11 cellular contexts compared by ENCODE assay signal in genomic region chr13:85497652-85498051, GRCh38.
DNase-seq lines count a peak whose midpoint lies in the region; ATAC-seq and TF ChIP-seq lines count a peak whose summit lies in the region.
"Had no signal": no experiment of that assay in that cellular context is flagged by ENCODE, and none has a peak within 500 bp of the region (broad histone marks: within the 10 kb centered on the region; RNA-seq: fewer than 3 reads in every experiment).

No MANE protein-coding gene starts in this region.

- H3K27me3 ChIP-seq in GM23248 (replicated peaks; ENCODE audit: insufficient read depth) (no peaks in the 10 kb centered on the region), SJSA1 (replicated peaks) (no peaks in the 10 kb centered on the region), smooth muscle cell (ENCODE audit: low read depth) (no peaks in the 10 kb centered on the region), neuronal stem cell (ENCODE audit: control insufficient read depth in 3 of 3, insufficient read depth in 3 of 3, low read depth in 1 of 3, low read length in 3 of 3) (no peaks in the 10 kb centered on the region)

- H3K4me3 ChIP-seq in GM23248 (no peak overlapping the region), SJSA1 (no peak overlapping the region), smooth muscle cell (no peak overlapping the region), neuronal stem cell (ENCODE audit: low read length in 2 of 2) (no peak overlapping the region)

- ATAC-seq in activated naive CD8-positive, alpha-beta T cell treated with anti-CD3 and anti-CD28 coated beads, Interleukin-2, amount 50 U/mL, for 24 hours, result no peak
- no peak for ATAC-seq in Right ventricle myocardium inferior

- no peak overlapping the region for H2BK12ac ChIP-seq in neuronal stem cell (ENCODE audit: low read length)

- in situ Hi-C loops in GM23248 (cut with MboI), result no loop called here

- H3K79me2 ChIP-seq in GM23248 (ENCODE audit: insufficient read depth) (no peaks in the 10 kb centered on the region), smooth muscle cell (ENCODE audit: low read depth) (no peaks in the 10 kb centered on the region)

- H3F3A ChIP-seq in GM23248 (ENCODE audit: insufficient read depth) (no peaks in the 10 kb centered on the region), smooth muscle cell (ENCODE audit: low read depth) (no peaks in the 10 kb centered on the region)

- H3K9me3 Mint-ChIP-seq in activated naive CD8-positive, alpha-beta T cell treated with anti-CD3 and anti-CD28 coated beads, Interleukin-2, amount 50 U/mL, for 24 hours, result peaks cover 6% of the 10 kb centered on the region
- H3K9me3 Mint-ChIP-seq: activated naive CD8-positive, alpha-beta T cell treated with anti-CD3 and anti-CD28 coated beads, Interleukin-2, amount 10 ng/mL, durations not matched to agents 7 days and 5 days; endodermal cell had no signal

- H4K20me1 ChIP-seq in GM23248 (ENCODE audit: insufficient read depth) (no peaks in the 10 kb centered on the region), smooth muscle cell (ENCODE audit: low read depth) (no peaks in the 10 kb centered on the region)

- H3K23ac ChIP-seq in neuronal stem cell (ENCODE audit: low read depth, low read length, poor library complexity), result no peak overlapping the region

- no peak overlapping the region for H3K14ac ChIP-seq in neuronal stem cell (ENCODE audit: low read length)

- no peak overlapping the region for H2BK15ac ChIP-seq in neuronal stem cell (ENCODE audit: low read length)

- H3K4me3 Mint-ChIP-seq in activated naive CD8-positive, alpha-beta T cell treated with anti-CD3 and anti-CD28 coated beads, Interleukin-2, amount 50 U/mL, for 24 hours, result no peak overlapping the region
- H3K4me3 Mint-ChIP-seq: activated naive CD8-positive, alpha-beta T cell treated with anti-CD3 and anti-CD28 coated beads, Interleukin-2, amount 10 ng/mL, durations not matched to agents 7 days and 5 days; endodermal cell; nephron had no signal

- H3K4me1 Mint-ChIP-seq in activated naive CD8-positive, alpha-beta T cell treated with anti-CD3 and anti-CD28 coated beads, Interleukin-2, amount 50 U/mL, for 24 hours, result no peaks in the 10 kb centered on the region
- H3K4me1 Mint-ChIP-seq: activated naive CD8-positive, alpha-beta T cell treated with anti-CD3 and anti-CD28 coated beads, Interleukin-2, amount 10 ng/mL, durations not matched to agents 7 days and 5 days; endodermal cell; nephron had no signal

- H3K9ac ChIP-seq in GM23248, result no peak overlapping the region
- H3K9ac ChIP-seq in smooth muscle cell (ENCODE audit: low read depth), result no peak overlapping the region
- no peak overlapping the region for H3K9ac ChIP-seq in neuronal stem cell (ENCODE audit: low read depth, low read length, poor library complexity)

- no peak overlapping the region for H3K18ac ChIP-seq in neuronal stem cell (ENCODE audit: low read length)

- intact Hi-C loops in Right ventricle myocardium inferior (cut with DNase I), result no loop called here

- H3K4me1 ChIP-seq in GM23248 (ENCODE audit: insufficient read depth), result no peaks in the 10 kb centered on the region
- peaks cover 16% of the 10 kb centered on the region for H3K4me1 ChIP-seq in SJSA1 (replicated peaks)
- no peaks in the 10 kb centered on the region for H3K4me1 ChIP-seq in smooth muscle cell (ENCODE audit: low read depth)
- no peaks in the 10 kb centered on the region for H3K4me1 ChIP-seq in neuronal stem cell (ENCODE audit: control insufficient read depth in 2 of 2, insufficient read depth in 1 of 2, low read depth in 1 of 2, low read length in 2 of 2)

- TF ChIP-seq CTCF in smooth muscle cell (IDR thresholded peaks at IDR 0.05; ENCODE audit: borderline replicate concordance, insufficient read depth, poor library complexity, severe bottlenecking), result no peak

- H2AK5ac ChIP-seq in neuronal stem cell (ENCODE audit: low read depth, low read length), result no peak overlapping the region

- WGBS in GM23248 (ENCODE audit: low coverage in 1 of 2, low lambda C conversion rate in 2 of 2, missing lambda C conversion rate in 2 of 2), 2 experiments, result 0 to 2% methylated on average over 2 of the region's 2 CpGs
- 25% methylated on average over 2 of the region's 2 CpGs for WGBS in smooth muscle cell (ENCODE audit: low lambda C conversion rate)
- WGBS in neuronal stem cell (ENCODE audit: extremely low coverage in 2 of 2, insufficient read length in 2 of 2, insufficient replicate concordance in 1 of 2), 2 donors, result no CpG with 5 or more reads among the region's 2 CpGs

- H3K9me3 ChIP-seq in GM23248 (ENCODE audit: low read depth), result no peaks in the 10 kb centered on the region
- H3K9me3 ChIP-seq in SJSA1 (replicated peaks), result 0 out of 2 replicates have a peak, but pooled peaks cover 3% of the 10 kb centered on the region
- no peaks in the 10 kb centered on the region for H3K9me3 ChIP-seq in smooth muscle cell (replicated peaks; ENCODE audit: low read depth)
- no peaks in the 10 kb centered on the region for H3K9me3 ChIP-seq in neuronal stem cell (replicated peaks in 1 of 2; ENCODE audit: control insufficient read depth in 2 of 2, insufficient read depth in 1 of 2, low read depth in 1 of 2, low read length in 2 of 2)

- no peak overlapping the region for H4K8ac ChIP-seq in neuronal stem cell (ENCODE audit: low read depth, low read length)

- no peak overlapping the region for H3K27ac Mint-ChIP-seq in activated naive CD8-positive, alpha-beta T cell treated with anti-CD3 and anti-CD28 coated beads, Interleukin-2, amount 50 U/mL, for 24 hours
- H3K27ac Mint-ChIP-seq: activated naive CD8-positive, alpha-beta T cell treated with anti-CD3 and anti-CD28 coated beads, Interleukin-2, amount 10 ng/mL, durations not matched to agents 7 days and 5 days; endodermal cell; nephron had no signal

- no peaks in the 10 kb centered on the region for H3K9me2 ChIP-seq in GM23248 (ENCODE audit: insufficient read depth)

- H3K36me3 Mint-ChIP-seq in activated naive CD8-positive, alpha-beta T cell treated with anti-CD3 and anti-CD28 coated beads, Interleukin-2, amount 50 U/mL, for 24 hours (ENCODE audit: low read depth), result no peaks in the 10 kb centered on the region
- H3K36me3 Mint-ChIP-seq: activated naive CD8-positive, alpha-beta T cell treated with anti-CD3 and anti-CD28 coated beads, Interleukin-2, amount 10 ng/mL, durations not matched to agents 7 days and 5 days had no signal

- peak; percentile 8 for DNase-seq in GM23248
- peak; percentile 87 to 95 for DNase-seq in SJSA1 (ENCODE audit: low read depth in 1 of 2, low spot score in 2 of 2)
- peak; percentile 98 for DNase-seq in fibroblast of peridontal ligament (ENCODE audit: extremely low read depth)
- no peak for DNase-seq in smooth muscle cell (lab: John Stamatoyannopoulos, UW; ENCODE audit: unreplicated experiment)
- no peak for DNase-seq in neuronal stem cell (ENCODE audit: low spot score)
- no peak for DNase-seq in activated naive CD8-positive, alpha-beta T cell treated with anti-CD3 and anti-CD28 coated beads, Interleukin-2, amount 50 U/mL, for 24 hours
- DNase-seq in Right ventricle myocardium inferior (ENCODE audit: missing footprints), result no peak
- DNase-seq: activated naive CD8-positive, alpha-beta T cell treated with anti-CD3 and anti-CD28 coated beads, Interleukin-2, amount 10 ng/mL, durations not matched to agents 7 days and 5 days; endodermal cell; NCI-H1694 had no signal

- no peak overlapping the region for H3K4me2 ChIP-seq in GM23248 (ENCODE audit: unreplicated experiment)
- H3K4me2 ChIP-seq in smooth muscle cell, result peak overlapping the region; percentile 72
- H3K4me2 ChIP-seq in neuronal stem cell (ENCODE audit: insufficient read depth, low read length, poor library complexity, severe bottlenecking), result no peak overlapping the region

- no peaks in the 10 kb centered on the region for H3K27me3 Mint-ChIP-seq in activated naive CD8-positive, alpha-beta T cell treated with anti-CD3 and anti-CD28 coated beads, Interleukin-2, amount 50 U/mL, for 24 hours
- H3K27me3 Mint-ChIP-seq: activated naive CD8-positive, alpha-beta T cell treated with anti-CD3 and anti-CD28 coated beads, Interleukin-2, amount 10 ng/mL, durations not matched to agents 7 days and 5 days had no signal

- H2AFZ ChIP-seq in GM23248, result no peak overlapping the region
- no peak overlapping the region for H2AFZ ChIP-seq in smooth muscle cell (ENCODE audit: low read depth)
- no peak overlapping the region for H2AFZ ChIP-seq in neuronal stem cell (ENCODE audit: low read length)

- H3K27ac ChIP-seq in GM23248 (no peak overlapping the region), SJSA1 (peak overlapping the region; percentile 89), smooth muscle cell (ENCODE audit: low read depth) (peak overlapping the region; percentile 54), neuronal stem cell (replicated peaks; ENCODE audit: low read length) (no peak overlapping the region)

- no peak overlapping the region for H2BK120ac ChIP-seq in neuronal stem cell (ENCODE audit: low read depth, low read length)

- H4K91ac ChIP-seq in neuronal stem cell (ENCODE audit: low read depth, low read length, poor library complexity), result no peak overlapping the region

- no peak overlapping the region for H3K4ac ChIP-seq in neuronal stem cell (ENCODE audit: low read length)

- H2BK5ac ChIP-seq in neuronal stem cell (ENCODE audit: low read length), result no peak overlapping the region

- no peaks in the 10 kb centered on the region for H3K79me1 ChIP-seq in neuronal stem cell (ENCODE audit: low read depth, low read length)

- H3K36me3 ChIP-seq in GM23248 (ENCODE audit: low read depth) (no peaks in the 10 kb centered on the region), SJSA1 (no peaks in the 10 kb centered on the region), smooth muscle cell (ENCODE audit: low read depth) (no peaks in the 10 kb centered on the region), neuronal stem cell (replicated peaks in 1 of 2; ENCODE audit: control insufficient read depth in 2 of 2, insufficient read depth in 2 of 2, low read length in 2 of 2) (no peaks in the 10 kb centered on the region)

Comparison
In these comparisons a context has a peak if more than half of its experiments do, and no peak if none do; other contexts are left out.
1. DNase-seq: peak in GM23248 (single experiment), SJSA1 (2 of 2) and fibroblast of peridontal ligament (single experiment); none in smooth muscle cell (single experiment), neuronal stem cell (single experiment), activated naive CD8-positive, alpha-beta T cell treated with anti-CD3 and anti-CD28 coated beads, Interleukin-2, amount 50 U/mL, for 24 hours (single experiment) and Right ventricle myocardium inferior (single experiment).
2. H3K27ac ChIP-seq: peak in SJSA1 (single experiment) and smooth muscle cell (single experiment); none in GM23248 (single experiment) and neuronal stem cell (single experiment).